20 cellular contexts compared by ENCODE assay signal in the genomic region with DNA sequence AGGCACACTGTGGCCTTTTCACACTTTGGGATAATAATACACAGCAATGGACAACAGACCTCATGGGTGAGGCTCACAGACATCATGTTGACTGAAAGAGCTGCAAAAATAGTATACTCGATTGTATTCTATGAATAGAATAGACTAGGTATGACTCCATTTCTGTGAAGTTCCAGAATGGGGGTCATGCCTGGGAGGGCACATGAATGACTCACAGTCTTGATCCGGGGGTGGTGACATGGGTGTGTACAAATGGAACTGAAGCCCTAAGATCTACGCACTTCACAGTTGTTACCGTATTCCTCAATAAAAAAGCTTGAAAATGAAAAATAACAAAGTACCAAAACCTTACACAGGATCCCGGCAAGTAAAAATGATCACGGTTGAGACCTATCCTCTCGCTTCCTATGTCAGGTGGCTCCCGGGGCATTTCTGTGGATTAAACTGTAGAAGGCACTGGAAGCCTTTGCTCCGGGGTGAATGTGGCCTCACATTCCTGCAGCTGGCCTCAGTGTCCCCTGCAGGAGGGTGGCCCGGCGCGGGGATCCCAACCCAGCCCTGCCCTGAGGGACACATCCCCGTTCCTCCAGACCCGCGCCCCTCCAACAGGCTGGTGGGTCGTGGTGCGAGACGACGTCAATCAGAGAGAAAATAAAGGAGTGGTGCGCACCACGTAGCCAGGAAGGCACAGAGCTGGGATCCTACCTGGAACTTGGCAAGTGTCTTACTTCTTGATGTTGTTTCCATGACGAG.
DNase-seq lines count a peak whose midpoint lies in the region; ATAC-seq, FAIRE-seq and TF ChIP-seq lines count a peak whose summit lies in the region.
"Had no signal": no experiment of that assay in that cellular context is flagged by ENCODE, and none has a peak within 500 bp of the region (broad histone marks: within the 10 kb centered on the region; RNA-seq: fewer than 3 reads in every experiment).

No MANE protein-coding gene starts in this region.

- H3K27ac Mint-ChIP-seq in osteocyte (ENCODE audit: unreplicated experiment): no peak overlapping the region
- H3K27ac Mint-ChIP-seq: CD4-positive, alpha-beta memory T cell; H9 had no signal

- intact Hi-C loops in head of caudate nucleus (cut with DNase I): loop anchor here (10.0 kb wide), 1 partner anchor 68 kb away; no protein-coding TSS in a partner anchor

- no peak overlapping the region for H3K4me3 Mint-ChIP-seq in osteocyte (ENCODE audit: unreplicated experiment)
- H3K4me3 Mint-ChIP-seq: CD4-positive, alpha-beta memory T cell; H9 had no signal

- H3K4me1 ChIP-seq in osteoblast (ENCODE audit: insufficient read depth, low read length): no peaks in the 10 kb centered on the region
- H3K4me1 ChIP-seq: A549 had no signal

- H3K36me3 Mint-ChIP-seq in osteocyte (ENCODE audit: unreplicated experiment): no peaks in the 10 kb centered on the region
- H3K36me3 Mint-ChIP-seq: CD4-positive, alpha-beta memory T cell had no signal

- ATAC-seq in GM21360 (IDR thresholded peaks at IDR 0.05; ENCODE audit: unreplicated experiment) (no peak), HG02588 (IDR thresholded peaks at IDR 0.05; ENCODE audit: unreplicated experiment) (no peak)
- ATAC-seq: A549 had no signal

- H3K4me2 ChIP-seq in osteoblast (ENCODE audit: insufficient read depth, low read length): no peak overlapping the region
- H3K4me2 ChIP-seq: A549 had no signal

- no peaks in the 10 kb centered on the region for H3K9me3 ChIP-seq in osteoblast (ENCODE audit: low read depth, low read length)
- H3K9me3 ChIP-seq: A549, BE2C had no signal

- no peak overlapping the region for H2AFZ ChIP-seq in osteoblast (ENCODE audit: low read length)

- no peaks in the 10 kb centered on the region for H3K36me3 ChIP-seq in osteoblast (ENCODE audit: insufficient read depth, low read length)
- H3K36me3 ChIP-seq: BE2C had no signal

- H3K4me3 ChIP-seq in osteoblast (ENCODE audit: insufficient read depth, low read length): no peak overlapping the region
- H3K4me3 ChIP-seq: A549 had no signal

- no peaks in the 10 kb centered on the region for H3K79me2 ChIP-seq in osteoblast (ENCODE audit: insufficient read depth, low read length)

- no peaks in the 10 kb centered on the region for H3K9me3 Mint-ChIP-seq in osteocyte (ENCODE audit: unreplicated experiment)

- TF ChIP-seq CTCF in osteoblast (IDR thresholded peaks at IDR 0.05; ENCODE audit: extremely low read depth, low read depth, low read length) (no peak), osteocyte (IDR thresholded peaks at IDR 0.05) (no peak)

- H3K27me3 Mint-ChIP-seq in osteocyte (ENCODE audit: unreplicated experiment): peaks cover 11% of the 10 kb centered on the region

- no peaks in the 10 kb centered on the region for H3K4me1 Mint-ChIP-seq in osteocyte (ENCODE audit: unreplicated experiment)
- H3K4me1 Mint-ChIP-seq: CD4-positive, alpha-beta memory T cell had no signal

- H3K27me3 ChIP-seq in osteoblast (ENCODE audit: insufficient read depth, low read length): peaks cover 6% of the 10 kb centered on the region
- H3K27me3 ChIP-seq: BE2C had no signal

- FAIRE-seq in urothelium cell line (lab: Jason Lieb, UNC): no peak
- FAIRE-seq: A549, D721Med, GM18507 had no signal

- DNase-seq in SW480 (ENCODE audit: low spot score) (peak; percentile 32), head of caudate nucleus (peak in 38 of 42 donors; percentile 33 to 90 (median 68)), osteoblast (ENCODE audit: insufficient read length, low spot score, missing footprints) (peak; percentile 69), urothelium cell line (ENCODE audit: low spot score) (peak; percentile 29), osteocyte (ENCODE audit: extremely low spot score, unreplicated experiment) (no peak), DMS79 (lab: John Stamatoyannopoulos, UW) (no peak)
- DNase-seq: BE2C; CD4-positive, alpha-beta memory T cell; COR-L47; GF-D8; GOT3; IMR-90; KG1 had no signal

- no peaks in the 10 kb centered on the region for H4K20me1 ChIP-seq in osteoblast (ENCODE audit: insufficient read depth, low read length)

- H3K27ac ChIP-seq in osteoblast (ENCODE audit: low read depth, low read length): no peak overlapping the region
- H3K27ac ChIP-seq: A549, C4-2B had no signal

Comparison
In these comparisons a context has a peak if more than half of its experiments do, and no peak if none do; other contexts are left out.
1. DNase-seq: peak in SW480 (single experiment), head of caudate nucleus (38 of 42), osteoblast (single experiment) and urothelium cell line (single experiment); none in osteocyte (single experiment) and DMS79 (single experiment).